ENCODE assay signal across 1 cellular context in genomic region chr3:50350213-50350526, GRCh38.
TF ChIP-seq lines count a peak whose summit lies in the region.

No MANE protein-coding gene starts in this region.

TF ChIP-seq in HepG2, 621 proteins besides CTCF, POLR2A, EP300 and RAD21:
- no peak for TF ChIP-seq HNRNPH1 (optimal IDR thresholded peaks at IDR 0.05; ENCODE audit: low read depth, low read length)
- TF ChIP-seq ZNF382 (CRISPR knock-in tag; IDR thresholded peaks at IDR 0.05; ENCODE audit: borderline replicate concordance), result no peak
- TF ChIP-seq ZNF460 (CRISPR knock-in tag; IDR thresholded peaks at IDR 0.05; ENCODE audit: borderline replicate concordance), result no peak
- no peak for TF ChIP-seq MBNL3 (CRISPR knock-in tag; conservative IDR thresholded peaks at IDR 0.05)
- no peak for TF ChIP-seq KMT2B (CRISPR knock-in tag; IDR thresholded peaks at IDR 0.05)
- TF ChIP-seq GLI4 (CRISPR knock-in tag; IDR thresholded peaks at IDR 0.05; ENCODE audit: borderline replicate concordance), result no peak
- TF ChIP-seq ZNF550 (CRISPR knock-in tag; IDR thresholded peaks at IDR 0.05; ENCODE audit: borderline replicate concordance), result no peak
- no peak for TF ChIP-seq PHF8 (CRISPR knock-in tag; IDR thresholded peaks at IDR 0.05)
- TF ChIP-seq FIP1L1 (IDR thresholded peaks at IDR 0.05; ENCODE audit: borderline replicate concordance, insufficient read depth, low read depth, low read length), result no peak
- TF ChIP-seq RNF2 (conservative IDR thresholded peaks at IDR 0.05; ENCODE audit: low read depth), result no peak
- TF ChIP-seq ZNF335 (CRISPR knock-in tag; IDR thresholded peaks at IDR 0.05), result no peak
- no peak for TF ChIP-seq ZNF775 (CRISPR knock-in tag; IDR thresholded peaks at IDR 0.05; ENCODE audit: borderline replicate concordance)
- peak; percentile 85 for TF ChIP-seq SETDB1 (CRISPR knock-in tag; IDR thresholded peaks at IDR 0.05; ENCODE audit: borderline replicate concordance)
- TF ChIP-seq ZNF101 (CRISPR knock-in tag; IDR thresholded peaks at IDR 0.05; ENCODE audit: borderline replicate concordance, low read depth), result 0 out of 2 replicates have a peak, but pooled peaks have one; percentile 74
- TF ChIP-seq TBX3 (IDR thresholded peaks at IDR 0.05; ENCODE audit: borderline replicate concordance), result no peak
- TF ChIP-seq ZNF234 (CRISPR knock-in tag; conservative IDR thresholded peaks at IDR 0.05), result 0 out of 2 replicates have a peak, but pooled peaks have one; percentile 54
- TF ChIP-seq SP2 (CRISPR knock-in tag; IDR thresholded peaks at IDR 0.05), result no peak
- no peak for TF ChIP-seq SNAPC4 (CRISPR knock-in tag; IDR thresholded peaks at IDR 0.05)
- TF ChIP-seq HNF4G (IDR thresholded peaks at IDR 0.05; ENCODE audit: borderline replicate concordance, low read depth, low read length), result no peak
- no peak for TF ChIP-seq HNF4G (CRISPR knock-in tag; IDR thresholded peaks at IDR 0.05; ENCODE audit: borderline replicate concordance, low read depth)
- TF ChIP-seq ZNF761 (CRISPR knock-in tag; conservative IDR thresholded peaks at IDR 0.05), result no peak
- TF ChIP-seq ZNF773 (CRISPR knock-in tag; IDR thresholded peaks at IDR 0.05; ENCODE audit: borderline replicate concordance), result no peak
- TF ChIP-seq ZNF510 (CRISPR knock-in tag; IDR thresholded peaks at IDR 0.05; ENCODE audit: low read depth), result no peak
- no peak for TF ChIP-seq HOXA9 (CRISPR knock-in tag; IDR thresholded peaks at IDR 0.05; ENCODE audit: borderline replicate concordance)
- TF ChIP-seq SP5 (CRISPR knock-in tag; IDR thresholded peaks at IDR 0.05; ENCODE audit: borderline replicate concordance, low read depth), result no peak
- TF ChIP-seq ZFP36 (IDR thresholded peaks at IDR 0.05; ENCODE audit: borderline replicate concordance, low read depth, low read length, partially characterized antibody), result no peak
- TF ChIP-seq ZZZ3 (CRISPR knock-in tag; IDR thresholded peaks at IDR 0.05; ENCODE audit: borderline replicate concordance), result 0 out of 2 replicates have a peak, but pooled peaks have one; percentile 3
- TF ChIP-seq ZNF879 (CRISPR knock-in tag; IDR thresholded peaks at IDR 0.05), result no peak
TF ChIP-seq in HepG2: peak in this region for 4.
